ENCODE assay signal across 21 cellular contexts in genomic region chrX:150074175-150074574, GRCh38.
"Had no signal": no experiment of that assay in that cellular context is flagged by ENCODE, and none has a peak within 500 bp of the region (broad histone marks: within the 10 kb centered on the region; RNA-seq: fewer than 3 reads in every experiment).

No MANE protein-coding gene starts in this region.

- H3K9me3 Mint-ChIP-seq: activated B cell treated with CpG ODN at 0.5 μM for 24 hours; activated CD8-positive, alpha-beta T cell treated with anti-CD3 and anti-CD28 coated beads for 36 hours; activated naive CD8-positive, alpha-beta T cell treated with anti-CD3 and anti-CD28 coated beads for 36 hours; activated T-helper 17 cell treated with anti-CD3 and anti-CD28 coated beads, Interleukin-2, amount 50 U/mL, for 72 hours had no signal

- H3K27me3 ChIP-seq: foreskin keratinocyte, left lung had no signal

- H3K27me3 Mint-ChIP-seq: activated naive CD8-positive, alpha-beta T cell treated with anti-CD3 and anti-CD28 coated beads for 36 hours; brain had no signal

- H3K4me3 Mint-ChIP-seq: activated B cell treated with CpG ODN at 0.5 μM for 24 hours; activated CD8-positive, alpha-beta T cell treated with anti-CD3 and anti-CD28 coated beads for 36 hours; activated naive CD8-positive, alpha-beta T cell treated with anti-CD3 and anti-CD28 coated beads for 36 hours; activated T-helper 17 cell treated with anti-CD3 and anti-CD28 coated beads, Interleukin-2, amount 50 U/mL, for 72 hours; brain; nephron; stimulated activated naive B cell treated with anti-CD40 and anti-IgM and Interleukin-4, amounts not matched to agents 10 μg/mL and 1 μg/mL and 100 μg/mL, for 72 hours had no signal

- H3K4me3 ChIP-seq: left lung had no signal

- H3K4me1 ChIP-seq: foreskin keratinocyte, left lung had no signal

- DNase-seq: activated B cell treated with CpG ODN at 0.5 μM for 24 hours; activated CD4-positive, alpha-beta T cell treated with anti-CD3 and anti-CD28 coated beads for 4 hours; activated CD8-positive, alpha-beta T cell treated with anti-CD3 and anti-CD28 coated beads for 36 hours; activated naive CD4-positive, alpha-beta T cell; activated naive CD8-positive, alpha-beta T cell treated with anti-CD3 and anti-CD28 coated beads for 36 hours; activated T-cell treated with anti-CD3 and anti-CD28 coated beads, Interleukin-2, amount 50 U/mL, for 1 hour; amygdala; central memory CD4-positive, alpha-beta T cell; cortex of kidney; foreskin keratinocyte; glutamatergic neuron; hypothalamus; left lung; mammary epithelial cell; midbrain; posterior cingulate gyrus; stimulated activated naive B cell treated with anti-CD40 and anti-IgM and Interleukin-4, amounts not matched to agents 10 μg/mL and 1 μg/mL and 100 μg/mL, for 72 hours had no signal

- H3K27ac Mint-ChIP-seq: activated B cell treated with CpG ODN at 0.5 μM for 24 hours; activated CD8-positive, alpha-beta T cell treated with anti-CD3 and anti-CD28 coated beads for 36 hours; activated naive CD8-positive, alpha-beta T cell treated with anti-CD3 and anti-CD28 coated beads for 36 hours; activated T-helper 17 cell treated with anti-CD3 and anti-CD28 coated beads, Interleukin-2, amount 50 U/mL, for 72 hours; brain; nephron; stimulated activated naive B cell treated with anti-CD40 and anti-IgM and Interleukin-4, amounts not matched to agents 10 μg/mL and 1 μg/mL and 100 μg/mL, for 72 hours had no signal

- H3K9me3 ChIP-seq: left lung had no signal

- H3K4me1 Mint-ChIP-seq: activated B cell treated with CpG ODN at 0.5 μM for 24 hours; activated naive CD8-positive, alpha-beta T cell treated with anti-CD3 and anti-CD28 coated beads for 36 hours; activated T-helper 17 cell treated with anti-CD3 and anti-CD28 coated beads, Interleukin-2, amount 50 U/mL, for 72 hours; brain; nephron; stimulated activated naive B cell treated with anti-CD40 and anti-IgM and Interleukin-4, amounts not matched to agents 10 μg/mL and 1 μg/mL and 100 μg/mL, for 72 hours had no signal

- H3K27ac ChIP-seq: foreskin keratinocyte, left lung had no signal

- H3K36me3 ChIP-seq: left lung had no signal

- H3K36me3 Mint-ChIP-seq: activated naive CD8-positive, alpha-beta T cell treated with anti-CD3 and anti-CD28 coated beads for 36 hours; brain; stimulated activated naive B cell treated with anti-CD40 and anti-IgM and Interleukin-4, amounts not matched to agents 10 μg/mL and 1 μg/mL and 100 μg/mL, for 72 hours had no signal

- ATAC-seq: activated CD8-positive, alpha-beta T cell treated with anti-CD3 and anti-CD28 coated beads for 36 hours; activated T-helper 17 cell treated with anti-CD3 and anti-CD28 coated beads, Interleukin-2, amount 50 U/mL, for 72 hours; esophagus mucosa; foreskin keratinocyte; left lung; stimulated activated naive B cell treated with anti-CD40 and anti-IgM and Interleukin-4, amounts not matched to agents 10 μg/mL and 1 μg/mL and 100 μg/mL, for 72 hours had no signal
